23 cellular contexts compared by ENCODE assay signal in genomic region chr19:3342246-3342645, GRCh38.
"Had no signal": no experiment of that assay in that cellular context is flagged by ENCODE, and none has a peak within 500 bp of the region (broad histone marks: within the 10 kb centered on the region; RNA-seq: fewer than 3 reads in every experiment).

No MANE protein-coding gene starts in this region.

- H3K9me3 ChIP-seq: gastrocnemius medialis, ovary, prostate gland, tibial nerve had no signal

- ATAC-seq: activated CD4-positive, CD25-positive, alpha-beta regulatory T cell treated with anti-CD3 and anti-CD28 coated beads, Interleukin-2, amount 50 U/mL, for 24 hours; activated T-cell treated with anti-CD3 and anti-CD28 coated beads, Interleukin-2, amount 50 U/mL, for 72 hours; gastrocnemius medialis; left ventricle myocardium superior; natural killer cell treated with Interleukin-12 subunit alpha and Interleukin-12 subunit beta and Interleukin-15 and Interleukin-18, amount 100 ng/mL, for 72 hours had no signal

- FAIRE-seq: urothelium cell line had no signal

- DNase-seq: activated CD4-positive, alpha-beta memory T cell treated with anti-CD3 and anti-CD28 coated beads, Interleukin-2, amount 10 ng/mL, durations not matched to agents 7 days and 5 days; activated CD4-positive, alpha-beta T cell treated with anti-CD3 and anti-CD28 coated beads, Interleukin-2, amount 10 ng/mL, durations not matched to agents 24 days and 14 days; activated effector memory CD4-positive, alpha-beta T cell treated with Interleukin-2 at 50 U/mL for 16 hours; activated naive CD4-positive, alpha-beta T cell treated with anti-CD3 and anti-CD28 coated beads, Interleukin-2, amount 50 U/mL, for 16 hours; activated T-cell treated with anti-CD3 and anti-CD28 coated beads, Interleukin-2, amount 50 U/mL, for 72 hours; aorta; brain microvascular endothelial cell; central memory CD4-positive, alpha-beta T cell; effector memory CD4-positive, alpha-beta T cell; gastrocnemius medialis; head of caudate nucleus; hypothalamus; left ventricle myocardium superior; mammary epithelial cell; midbrain; ovary; stimulated activated CD4-positive, alpha-beta T cell treated with anti-CD3 and anti-CD28 coated beads, Interleukin-1b, Interleukin-23, amount 100 ng/mL, for 48 hours; T-helper 2 cell had no signal

- H3K27ac ChIP-seq: brain microvascular endothelial cell had no signal

- H3K4me3 ChIP-seq: gastrocnemius medialis, ovary, prostate gland, tibial nerve had no signal

- H3K27me3 ChIP-seq: brain microvascular endothelial cell, gastrocnemius medialis, ovary, tibial nerve had no signal

- H3K36me3 ChIP-seq: brain microvascular endothelial cell, gastrocnemius medialis, ovary, prostate gland, tibial nerve had no signal
